In the genomic region with DNA sequence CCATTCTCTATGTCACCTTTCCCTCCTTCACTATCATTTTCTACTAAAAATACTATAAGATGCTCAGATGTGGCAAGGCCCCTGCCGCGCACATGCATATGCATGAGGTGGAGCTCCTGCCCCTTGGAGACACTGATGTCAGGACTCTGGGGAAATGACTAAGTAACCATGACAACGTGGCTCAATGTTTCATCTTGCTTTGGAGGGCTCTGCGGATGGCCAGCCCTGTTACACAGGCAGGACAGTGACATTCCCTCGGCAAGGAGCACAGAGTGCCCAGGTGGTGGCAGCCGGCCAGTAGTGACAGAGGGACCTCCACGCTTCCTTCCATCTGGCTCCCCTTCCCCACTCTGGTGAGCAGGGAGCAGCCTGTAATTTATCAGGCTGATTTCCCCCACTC, we compare ENCODE assay signal across 1 cellular context.
TF ChIP-seq lines count a peak whose summit lies in the region.

No MANE protein-coding gene starts in this region.

TF ChIP-seq in GM23338, 12 proteins besides CTCF, POLR2A, EP300 and RAD21 (continued from another document):
- TF ChIP-seq, protein P1, sequence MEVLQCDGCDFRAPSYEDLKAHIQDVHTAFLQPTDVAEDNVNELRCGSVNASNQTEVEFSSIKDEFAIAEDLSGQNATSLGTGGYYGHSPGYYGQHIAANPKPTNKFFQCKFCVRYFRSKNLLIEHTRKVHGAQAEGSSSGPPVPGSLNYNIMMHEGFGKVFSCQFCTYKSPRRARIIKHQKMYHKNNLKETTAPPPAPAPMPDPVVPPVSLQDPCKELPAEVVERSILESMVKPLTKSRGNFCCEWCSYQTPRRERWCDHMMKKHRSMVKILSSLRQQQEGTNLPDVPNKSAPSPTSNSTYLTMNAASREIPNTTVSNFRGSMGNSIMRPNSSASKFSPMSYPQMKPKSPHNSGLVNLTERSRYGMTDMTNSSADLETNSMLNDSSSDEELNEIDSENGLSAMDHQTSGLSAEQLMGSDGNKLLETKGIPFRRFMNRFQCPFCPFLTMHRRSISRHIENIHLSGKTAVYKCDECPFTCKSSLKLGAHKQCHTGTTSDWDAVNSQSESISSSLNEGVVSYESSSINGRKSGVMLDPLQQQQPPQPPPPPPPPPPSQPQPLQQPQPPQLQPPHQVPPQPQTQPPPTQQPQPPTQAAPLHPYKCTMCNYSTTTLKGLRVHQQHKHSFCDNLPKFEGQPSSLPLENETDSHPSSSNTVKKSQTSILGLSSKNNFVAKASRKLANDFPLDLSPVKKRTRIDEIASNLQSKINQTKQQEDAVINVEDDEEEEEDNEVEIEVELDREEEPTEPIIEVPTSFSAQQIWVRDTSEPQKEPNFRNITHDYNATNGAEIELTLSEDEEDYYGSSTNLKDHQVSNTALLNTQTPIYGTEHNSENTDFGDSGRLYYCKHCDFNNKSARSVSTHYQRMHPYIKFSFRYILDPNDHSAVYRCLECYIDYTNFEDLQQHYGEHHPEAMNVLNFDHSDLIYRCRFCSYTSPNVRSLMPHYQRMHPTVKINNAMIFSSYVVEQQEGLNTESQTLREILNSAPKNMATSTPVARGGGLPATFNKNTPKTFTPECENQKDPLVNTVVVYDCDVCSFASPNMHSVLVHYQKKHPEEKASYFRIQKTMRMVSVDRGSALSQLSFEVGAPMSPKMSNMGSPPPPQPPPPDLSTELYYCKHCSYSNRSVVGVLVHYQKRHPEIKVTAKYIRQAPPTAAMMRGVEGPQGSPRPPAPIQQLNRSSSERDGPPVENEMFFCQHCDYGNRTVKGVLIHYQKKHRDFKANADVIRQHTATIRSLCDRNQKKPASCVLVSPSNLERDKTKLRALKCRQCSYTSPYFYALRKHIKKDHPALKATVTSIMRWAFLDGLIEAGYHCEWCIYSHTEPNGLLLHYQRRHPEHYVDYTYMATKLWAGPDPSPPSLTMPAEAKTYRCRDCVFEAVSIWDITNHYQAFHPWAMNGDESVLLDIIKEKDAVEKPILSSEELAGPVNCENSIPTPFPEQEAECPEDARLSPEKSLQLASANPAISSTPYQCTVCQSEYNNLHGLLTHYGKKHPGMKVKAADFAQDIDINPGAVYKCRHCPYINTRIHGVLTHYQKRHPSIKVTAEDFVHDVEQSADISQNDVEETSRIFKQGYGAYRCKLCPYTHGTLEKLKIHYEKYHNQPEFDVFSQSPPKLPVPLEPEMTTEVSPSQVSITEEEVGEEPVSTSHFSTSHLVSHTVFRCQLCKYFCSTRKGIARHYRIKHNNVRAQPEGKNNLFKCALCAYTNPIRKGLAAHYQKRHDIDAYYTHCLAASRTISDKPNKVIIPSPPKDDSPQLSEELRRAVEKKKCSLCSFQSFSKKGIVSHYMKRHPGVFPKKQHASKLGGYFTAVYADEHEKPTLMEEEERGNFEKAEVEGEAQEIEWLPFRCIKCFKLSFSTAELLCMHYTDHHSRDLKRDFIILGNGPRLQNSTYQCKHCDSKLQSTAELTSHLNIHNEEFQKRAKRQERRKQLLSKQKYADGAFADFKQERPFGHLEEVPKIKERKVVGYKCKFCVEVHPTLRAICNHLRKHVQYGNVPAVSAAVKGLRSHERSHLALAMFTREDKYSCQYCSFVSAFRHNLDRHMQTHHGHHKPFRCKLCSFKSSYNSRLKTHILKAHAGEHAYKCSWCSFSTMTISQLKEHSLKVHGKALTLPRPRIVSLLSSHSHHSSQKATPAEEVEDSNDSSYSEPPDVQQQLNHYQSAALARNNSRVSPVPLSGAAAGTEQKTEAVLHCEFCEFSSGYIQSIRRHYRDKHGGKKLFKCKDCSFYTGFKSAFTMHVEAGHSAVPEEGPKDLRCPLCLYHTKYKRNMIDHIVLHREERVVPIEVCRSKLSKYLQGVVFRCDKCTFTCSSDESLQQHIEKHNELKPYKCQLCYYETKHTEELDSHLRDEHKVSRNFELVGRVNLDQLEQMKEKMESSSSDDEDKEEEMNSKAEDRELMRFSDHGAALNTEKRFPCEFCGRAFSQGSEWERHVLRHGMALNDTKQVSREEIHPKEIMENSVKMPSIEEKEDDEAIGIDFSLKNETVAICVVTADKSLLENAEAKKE (CRISPR knock-in tag; IDR thresholded peaks at IDR 0.05) = no peak
- TF ChIP-seq EZH2 (IDR thresholded peaks at IDR 0.05; ENCODE audit: low read depth, unreplicated experiment) (no peak), STAT1 (IDR thresholded peaks at IDR 0.05; ENCODE audit: unreplicated experiment) (no peak), CREB1 (CRISPR knock-in tag; IDR thresholded peaks at IDR 0.05; ENCODE audit: low read depth) (no peak), NANOG (IDR thresholded peaks at IDR 0.05; ENCODE audit: borderline replicate concordance) (no peak)
- TF ChIP-seq, protein P2, sequence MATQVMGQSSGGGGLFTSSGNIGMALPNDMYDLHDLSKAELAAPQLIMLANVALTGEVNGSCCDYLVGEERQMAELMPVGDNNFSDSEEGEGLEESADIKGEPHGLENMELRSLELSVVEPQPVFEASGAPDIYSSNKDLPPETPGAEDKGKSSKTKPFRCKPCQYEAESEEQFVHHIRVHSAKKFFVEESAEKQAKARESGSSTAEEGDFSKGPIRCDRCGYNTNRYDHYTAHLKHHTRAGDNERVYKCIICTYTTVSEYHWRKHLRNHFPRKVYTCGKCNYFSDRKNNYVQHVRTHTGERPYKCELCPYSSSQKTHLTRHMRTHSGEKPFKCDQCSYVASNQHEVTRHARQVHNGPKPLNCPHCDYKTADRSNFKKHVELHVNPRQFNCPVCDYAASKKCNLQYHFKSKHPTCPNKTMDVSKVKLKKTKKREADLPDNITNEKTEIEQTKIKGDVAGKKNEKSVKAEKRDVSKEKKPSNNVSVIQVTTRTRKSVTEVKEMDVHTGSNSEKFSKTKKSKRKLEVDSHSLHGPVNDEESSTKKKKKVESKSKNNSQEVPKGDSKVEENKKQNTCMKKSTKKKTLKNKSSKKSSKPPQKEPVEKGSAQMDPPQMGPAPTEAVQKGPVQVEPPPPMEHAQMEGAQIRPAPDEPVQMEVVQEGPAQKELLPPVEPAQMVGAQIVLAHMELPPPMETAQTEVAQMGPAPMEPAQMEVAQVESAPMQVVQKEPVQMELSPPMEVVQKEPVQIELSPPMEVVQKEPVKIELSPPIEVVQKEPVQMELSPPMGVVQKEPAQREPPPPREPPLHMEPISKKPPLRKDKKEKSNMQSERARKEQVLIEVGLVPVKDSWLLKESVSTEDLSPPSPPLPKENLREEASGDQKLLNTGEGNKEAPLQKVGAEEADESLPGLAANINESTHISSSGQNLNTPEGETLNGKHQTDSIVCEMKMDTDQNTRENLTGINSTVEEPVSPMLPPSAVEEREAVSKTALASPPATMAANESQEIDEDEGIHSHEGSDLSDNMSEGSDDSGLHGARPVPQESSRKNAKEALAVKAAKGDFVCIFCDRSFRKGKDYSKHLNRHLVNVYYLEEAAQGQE (IDR thresholded peaks at IDR 0.05; ENCODE audit: unreplicated experiment) = no peak
